In the genomic region with DNA sequence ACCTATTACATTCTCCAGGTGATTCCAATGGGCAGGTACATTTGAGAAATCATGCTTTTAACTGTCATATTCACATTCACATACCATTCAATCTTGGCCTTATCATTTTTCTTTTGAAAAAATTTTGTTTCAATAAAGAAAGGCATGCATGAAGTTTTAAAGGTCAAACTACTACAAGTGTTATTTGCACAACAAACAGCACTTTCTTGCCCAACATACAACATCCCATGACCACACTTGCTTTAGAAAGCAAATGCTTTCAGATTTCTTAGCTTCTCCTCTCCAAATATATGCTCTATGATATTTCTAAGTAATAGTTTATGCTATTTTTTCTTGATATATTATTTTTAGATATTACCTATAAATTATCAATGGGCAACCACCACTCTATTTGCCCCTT, we compare ENCODE assay signal across 11 cellular contexts. TPM values are rescaled to one million over a fixed set of nuclear protein-coding genes. Genes with fewer than 3 reads are reported as not detected.
"Had no signal": no experiment of that assay in that cellular context is flagged by ENCODE, and none has a peak within 500 bp of the region (broad histone marks: within the 10 kb centered on the region; RNA-seq: fewer than 3 reads in every experiment).

No MANE protein-coding gene starts in this region.

- H3K4me1 ChIP-seq: HAP-1 had no signal

- DNase-seq: GM23248, GOT3, H7, H9, HCEC 1CT, HFFc6 had no signal

- H3K36me3 ChIP-seq: HAP-1 had no signal

- H3K27ac ChIP-seq: GM23248 had no signal

- H3K4me2 ChIP-seq: GM23338 had no signal

- H3K9me3 ChIP-seq: HAP-1 had no signal

- H2AFZ ChIP-seq: GM23248, GM23338 had no signal

- ATAC-seq: GM23338, HCT116 had no signal

- H3K9ac ChIP-seq: GM23248 had no signal

- FAIRE-seq: H1, H54 had no signal

- H3K4me3 ChIP-seq: GM23248, GM23338, HAP-1 had no signal

RNA-seq across cellular contexts. Expression of gene NLGN4X, which starts 58.2 kb away (rescaled TPM):
- total RNA-seq: GM23248, HFFc6 had no signal
- polyA plus RNA-seq: GM23248 had no signal
